8 cellular contexts compared by ENCODE assay signal in the genomic region with DNA sequence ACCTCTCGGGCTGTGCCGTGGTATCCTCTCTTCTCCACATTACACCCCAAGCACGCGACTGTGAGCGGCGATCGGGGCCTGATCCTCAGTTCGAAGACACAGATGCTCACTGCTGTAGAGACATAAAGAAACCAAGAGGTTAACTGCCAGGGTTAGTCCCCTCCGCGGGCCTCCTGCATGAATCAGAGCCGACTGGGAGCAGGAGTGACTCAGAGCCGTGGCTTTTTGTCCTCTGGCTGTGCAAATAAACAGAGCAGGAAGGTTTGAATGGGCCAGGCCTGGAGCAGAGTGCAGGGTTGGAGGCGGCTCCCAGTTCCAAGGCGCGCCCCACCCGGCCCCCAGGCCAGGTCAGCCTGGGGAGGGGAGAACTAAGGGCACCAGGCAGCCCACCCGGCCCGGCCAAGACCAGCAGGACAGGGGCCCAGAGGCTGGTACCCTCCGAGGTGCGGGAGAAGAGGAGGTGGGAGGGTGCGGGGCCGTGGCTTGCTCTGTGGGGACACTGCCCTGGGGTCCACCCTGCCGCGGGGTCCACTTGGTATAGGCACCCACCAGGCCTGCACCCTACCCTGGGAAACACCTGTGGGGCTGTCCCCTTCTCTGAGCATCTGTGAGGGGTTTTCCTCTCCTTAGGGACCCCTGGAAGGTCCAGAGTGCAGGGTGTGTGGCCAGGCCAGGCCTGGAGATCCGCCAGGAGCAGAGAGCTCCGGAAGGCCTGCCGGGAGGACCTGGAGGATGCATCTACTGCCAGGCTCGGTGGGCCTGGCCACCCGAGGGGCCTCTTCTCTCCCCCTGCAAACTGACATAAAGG. TPM values are rescaled to one million over a fixed set of nuclear protein-coding genes. Genes with fewer than 3 reads are reported as not detected.
A peak's percentile ranks its signal among the peaks of the same experiment; 100 is the strongest.
DNase-seq lines count a peak whose midpoint lies in the region; ATAC-seq and TF ChIP-seq lines count a peak whose summit lies in the region.

No MANE protein-coding gene starts in this region.

- H3K36me3 Mint-ChIP-seq in activated T-cell treated with anti-CD3 and anti-CD28 coated beads, Interleukin-2, amount 50 U/mL, for 72 hours (ENCODE audit: insufficient read depth in 2 of 2) = no peaks in the 10 kb centered on the region

- no peak for TF ChIP-seq CTCF in AG09309 (IDR thresholded peaks at IDR 0.05; ENCODE audit: control insufficient read depth, insufficient read depth, low read depth, low read length, missing control alignments)
- no peak for TF ChIP-seq CTCF in heart left ventricle (IDR thresholded peaks at IDR 0.05)
- TF ChIP-seq CTCF in retinal pigment epithelial cell (conservative IDR thresholded peaks at IDR 0.05; ENCODE audit: low read depth, low read length) = no peak

- H3K4me1 ChIP-seq in heart left ventricle = peaks cover 0 to 20% (median 5%) of the 10 kb centered on the region in 12 donors

- no peaks in the 10 kb centered on the region for H3K36me3 ChIP-seq in heart left ventricle

- WGBS in heart left ventricle, 4 donors = 39 to 49% (median 47%) methylated on average over 20 to 29 of the region's 29 CpGs

- H3K27me3 Mint-ChIP-seq in activated T-cell treated with anti-CD3 and anti-CD28 coated beads, Interleukin-2, amount 50 U/mL, for 72 hours (ENCODE audit: low read depth) = peaks cover 25% of the 10 kb centered on the region

- no peak for TF ChIP-seq POLR2A in heart left ventricle (IDR thresholded peaks at IDR 0.05)

- intact Hi-C loops in heart left ventricle (cut with DNase I) = no loop called here

- no peaks in the 10 kb centered on the region for H3K9me3 ChIP-seq in heart left ventricle

- peak; percentile 98 for DNase-seq in AG09309 (ENCODE audit: low read depth)
- peak; percentile 96 for DNase-seq in HuH-7.5 (ENCODE audit: low spot score)
- peak; percentile 70 to 79 for DNase-seq in activated T-cell treated with anti-CD3 and anti-CD28 coated beads, Interleukin-2, amount 50 U/mL, for 72 hours
- DNase-seq in heart left ventricle = peak; percentile 61 to 91 (median 80)
- DNase-seq in retinal pigment epithelial cell (ENCODE audit: low read depth) = peak; percentile 85
- DNase-seq in globus pallidus (ENCODE audit: low spot score) = no peak
- DNase-seq in SKM-1 treated with dmso at 0.1 percent for 144 hours (lab: John Stamatoyannopoulos, UW; ENCODE audit: unreplicated experiment) = no peak

- no peak overlapping the region for H3K27ac Mint-ChIP-seq in activated T-cell treated with anti-CD3 and anti-CD28 coated beads, Interleukin-2, amount 50 U/mL, for 72 hours

- peaks cover 14% of the 10 kb centered on the region for H3K4me1 Mint-ChIP-seq in activated T-cell treated with anti-CD3 and anti-CD28 coated beads, Interleukin-2, amount 50 U/mL, for 72 hours (ENCODE audit: low read depth)

- no peaks in the 10 kb centered on the region for H3K27me3 ChIP-seq in heart left ventricle

- H3K4me3 Mint-ChIP-seq in activated T-cell treated with anti-CD3 and anti-CD28 coated beads, Interleukin-2, amount 50 U/mL, for 72 hours = no peak overlapping the region

- ATAC-seq in activated T-cell treated with anti-CD3 and anti-CD28 coated beads, Interleukin-2, amount 50 U/mL, for 72 hours (replicated peaks in 1 of 2) = peak; percentile 98
- ATAC-seq in heart left ventricle (peak; percentile 82 to 96 (median 96)), GM21423 (IDR thresholded peaks at IDR 0.05; ENCODE audit: unreplicated experiment) (no peak)

- no peaks in the 10 kb centered on the region for H3K9me3 Mint-ChIP-seq in activated T-cell treated with anti-CD3 and anti-CD28 coated beads, Interleukin-2, amount 50 U/mL, for 72 hours

- H3K4me3 ChIP-seq in AG09309 (ENCODE audit: control insufficient read depth, low read depth, low read length) (peak overlapping the region; percentile 31), heart left ventricle (peak overlapping the region in 4 of 12 donors; percentile 3 to 17 (median 16)), retinal pigment epithelial cell (ENCODE audit: low read length) (no peak overlapping the region)

- peak overlapping the region in 11 of 12 donors; percentile 1 to 82 (median 61) for H3K27ac ChIP-seq in heart left ventricle

RNA-seq across cellular contexts. Expression of a gene that starts 16.5 kb away (rescaled TPM):
- not detected for total RNA-seq in activated T-cell treated with anti-CD3 and anti-CD28 coated beads, Interleukin-2, amount 50 U/mL, for 72 hours
- 10 to 100 TPM in 1 of 9 donors, 1 to 10 TPM in 3, under 1 TPM in 5; 0.39 to 10.9 (median 0.92) TPM for total RNA-seq in heart left ventricle
- polyA plus RNA-seq in heart left ventricle = 1 to 10 TPM; 1.4 to 2.8 TPM

Comparison
In these comparisons a context has a peak if more than half of its experiments do, and no peak if none do; other contexts are left out.
1. DNase-seq: peak in AG09309 (single experiment), HuH-7.5 (single experiment), activated T-cell treated with anti-CD3 and anti-CD28 coated beads, Interleukin-2, amount 50 U/mL, for 72 hours (2 of 2), heart left ventricle (5 of 5) and retinal pigment epithelial cell (single experiment); none in globus pallidus (single experiment) and SKM-1 treated with dmso at 0.1 percent for 144 hours (single experiment).